Comparison of ENCODE assay signal across 10 cellular contexts in genomic region chr16:11682655-11683096, GRCh38. TPM values are rescaled to one million over a fixed set of nuclear protein-coding genes. Genes with fewer than 3 reads are reported as not detected.
DNase-seq lines count a peak whose midpoint lies in the region; ATAC-seq and TF ChIP-seq lines count a peak whose summit lies in the region.
"Had no signal": no experiment of that assay in that cellular context is flagged by ENCODE, and none has a peak within 500 bp of the region (broad histone marks: within the 10 kb centered on the region; RNA-seq: fewer than 3 reads in every experiment).

No MANE protein-coding gene starts in this region.

- no peak for DNase-seq in activated CD4-positive, alpha-beta T cell treated with anti-CD3 and anti-CD28 coated beads, Interleukin-2, amount 10 ng/mL, durations not matched to agents 7 days and 5 days
- DNase-seq in activated CD4-positive, alpha-beta T cell treated with anti-CD3 and anti-CD28 coated beads for 1 hour = no peak
- DNase-seq in LHCN-M2 (ENCODE audit: low read depth) (peak; percentile 94), colonic mucosa (no peak), smooth muscle cell of the brain vasculature (ENCODE audit: low read depth, low spot score) (peak; percentile 31), GDM1 (lab: John Stamatoyannopoulos, UW) (no peak), Caco-2 (no peak)
- DNase-seq: DMS79 treated with DMSO at 0.1 percent for 48 hours, esophagus squamous epithelium had no signal

- H3K27ac ChIP-seq in colonic mucosa = peak overlapping the region; percentile 25

- TF ChIP-seq CTCF in colonic mucosa (IDR thresholded peaks at IDR 0.05) (no peak), Caco-2 (IDR thresholded peaks at IDR 0.05; ENCODE audit: insufficient read depth in 1 of 2, low read depth in 1 of 2, low read length in 1 of 2, severe bottlenecking in 1 of 2, unreplicated experiment in 1 of 2) (no peak)

- peak overlapping the region; percentile 10 for H3K27ac Mint-ChIP-seq in activated CD4-positive, alpha-beta T cell treated with anti-CD3 and anti-CD28 coated beads, Interleukin-2, amount 10 ng/mL, durations not matched to agents 7 days and 5 days
- H3K27ac Mint-ChIP-seq in Caco-2 (ENCODE audit: unreplicated experiment) = no peak overlapping the region

- H3K9ac ChIP-seq in colonic mucosa (ENCODE audit: low read depth in 2 of 2, low read length in 2 of 2) = no peak overlapping the region

- no peaks in the 10 kb centered on the region for H3K9me3 Mint-ChIP-seq in activated CD4-positive, alpha-beta T cell treated with anti-CD3 and anti-CD28 coated beads, Interleukin-2, amount 10 ng/mL, durations not matched to agents 7 days and 5 days
- H3K9me3 Mint-ChIP-seq in Caco-2 (ENCODE audit: unreplicated experiment) = no peaks in the 10 kb centered on the region

- H3K4me3 ChIP-seq in colonic mucosa = no peak overlapping the region
- H3K4me3 ChIP-seq in Caco-2 (ENCODE audit: low read depth, low read length) = no peak overlapping the region
- H3K4me3 ChIP-seq: esophagus squamous epithelium had no signal

- intact Hi-C loops in colonic mucosa (cut with DNase I) (no loop called here), Caco-2 (cut with micrococcal nuclease; ENCODE audit: unreplicated experiment) (no loop called here)

- peaks cover 74% of the 10 kb centered on the region for H3K36me3 Mint-ChIP-seq in activated CD4-positive, alpha-beta T cell treated with anti-CD3 and anti-CD28 coated beads, Interleukin-2, amount 10 ng/mL, durations not matched to agents 7 days and 5 days (ENCODE audit: low read depth)
- peaks cover 52% of the 10 kb centered on the region for H3K36me3 Mint-ChIP-seq in Caco-2 (ENCODE audit: insufficient read depth, unreplicated experiment)

- CTCF ChIA-PET in activated CD4-positive, alpha-beta T cell treated with anti-CD3 and anti-CD28 coated beads, Interleukin-2, amount 10 ng/mL, durations not matched to agents 7 days and 5 days (lab: Charles Lee) = no interaction called here
- CTCF ChIA-PET in Caco-2 (lab: Charles Lee) = no interaction called here

- H3K4me1 Mint-ChIP-seq in activated CD4-positive, alpha-beta T cell treated with anti-CD3 and anti-CD28 coated beads, Interleukin-2, amount 10 ng/mL, durations not matched to agents 7 days and 5 days = peaks cover 56% of the 10 kb centered on the region
- H3K4me1 Mint-ChIP-seq in Caco-2 (ENCODE audit: low read depth, unreplicated experiment) = no peaks in the 10 kb centered on the region

- peaks cover 19% of the 10 kb centered on the region for H3K36me3 ChIP-seq in colonic mucosa
- H3K36me3 ChIP-seq in Caco-2 (ENCODE audit: control insufficient read depth, insufficient read depth, low read length) = peaks cover 2% of the 10 kb centered on the region

- H3K9me3 ChIP-seq in colonic mucosa (no peaks in the 10 kb centered on the region), Caco-2 (no peaks in the 10 kb centered on the region)
- H3K9me3 ChIP-seq: esophagus squamous epithelium had no signal

- no peaks in the 10 kb centered on the region for H3K27me3 ChIP-seq in colonic mucosa
- H3K27me3 ChIP-seq in Caco-2 (replicated peaks; ENCODE audit: control insufficient read depth, insufficient read depth, low read length) = no peaks in the 10 kb centered on the region
- H3K27me3 ChIP-seq: esophagus squamous epithelium had no signal

- no peak for ATAC-seq in GM18867 (IDR thresholded peaks at IDR 0.05; ENCODE audit: unreplicated experiment)

- no TSS peak for BruUV-seq in Caco-2 (replicated peaks; lab: Mats Ljungman, UMichigan)

- H3K27me3 Mint-ChIP-seq in activated CD4-positive, alpha-beta T cell treated with anti-CD3 and anti-CD28 coated beads, Interleukin-2, amount 10 ng/mL, durations not matched to agents 7 days and 5 days = no peaks in the 10 kb centered on the region
- H3K27me3 Mint-ChIP-seq in Caco-2 (ENCODE audit: insufficient read depth, unreplicated experiment) = no peaks in the 10 kb centered on the region

- POLR2A ChIA-PET in activated CD4-positive, alpha-beta T cell treated with anti-CD3 and anti-CD28 coated beads, Interleukin-2, amount 10 ng/mL, durations not matched to agents 7 days and 5 days (lab: Charles Lee) = no interaction called here
- POLR2A ChIA-PET in Caco-2 (lab: Charles Lee) = no interaction called here

- H3K4me3 Mint-ChIP-seq in activated CD4-positive, alpha-beta T cell treated with anti-CD3 and anti-CD28 coated beads, Interleukin-2, amount 10 ng/mL, durations not matched to agents 7 days and 5 days = no peak overlapping the region
- H3K4me3 Mint-ChIP-seq in Caco-2 (ENCODE audit: unreplicated experiment) = no peak overlapping the region

- H3K4me1 ChIP-seq in colonic mucosa (peaks cover 16% of the 10 kb centered on the region), Caco-2 (no peaks in the 10 kb centered on the region)

RNA-seq across cellular contexts. Expression of gene SNN, which starts 14.4 kb away (rescaled TPM):
- total RNA-seq in activated CD4-positive, alpha-beta T cell treated with anti-CD3 and anti-CD28 coated beads, Interleukin-2, amount 10 ng/mL, durations not matched to agents 7 days and 5 days = 10 to 100 TPM; 21.7 to 23.4 TPM
- 10.2 and 12.4 TPM in 2 replicates for total RNA-seq in LHCN-M2 (2014; rRNA removed)
- 8.6 TPM for polyA plus RNA-seq in LHCN-M2 (2012)
- 1 to 10 TPM; 2.4 to 5.6 TPM for total RNA-seq in colonic mucosa
- 11.1 and 12.8 TPM in 2 replicates for total RNA-seq in Caco-2 (2022)

RNA-seq across cellular contexts. Expression of gene TXNDC11, which starts 60.0 kb away (rescaled TPM):
- 10 to 100 TPM; 38.5 to 42.7 TPM for total RNA-seq in activated CD4-positive, alpha-beta T cell treated with anti-CD3 and anti-CD28 coated beads, Interleukin-2, amount 10 ng/mL, durations not matched to agents 7 days and 5 days
- total RNA-seq in LHCN-M2 (2014; rRNA removed) (27.3 and 31.0 TPM in 2 replicates), colonic mucosa (10 to 100 TPM; 52.0 to 62.1 TPM), Caco-2 (2022) (23.5 and 24.3 TPM in 2 replicates)
- polyA plus RNA-seq in LHCN-M2 (2012) = 20.2 TPM

Comparison
In these comparisons a context has a peak if more than half of its experiments do, and no peak if none do; other contexts are left out.
1. DNase-seq: peak in LHCN-M2 (single experiment) and smooth muscle cell of the brain vasculature (single experiment); none in activated CD4-positive, alpha-beta T cell treated with anti-CD3 and anti-CD28 coated beads, Interleukin-2, amount 10 ng/mL, durations not matched to agents 7 days and 5 days (single experiment), activated CD4-positive, alpha-beta T cell treated with anti-CD3 and anti-CD28 coated beads for 1 hour (single experiment), colonic mucosa (single experiment), GDM1 (single experiment) and Caco-2 (0 of 2).